In genomic region chr7:22380333-22380732, GRCh38 we compare ENCODE assay signal across 38 cellular contexts.
"Had no signal": no experiment of that assay in that cellular context is flagged by ENCODE, and none has a peak within 500 bp of the region (broad histone marks: within the 10 kb centered on the region; RNA-seq: fewer than 3 reads in every experiment).

No MANE protein-coding gene starts in this region.

- H3K27ac Mint-ChIP-seq: activated CD4-positive, alpha-beta memory T cell treated with anti-CD3 and anti-CD28 coated beads, Interleukin-2, amount 10 ng/mL, durations not matched to agents 7 days and 5 days; activated CD4-positive, alpha-beta T cell treated with anti-CD3 and anti-CD28 coated beads for 36 hours; activated CD4-positive, alpha-beta T cell treated with anti-CD3 and anti-CD28 coated beads, Interleukin-2, amount 10 ng/mL, durations not matched to agents 7 days and 5 days; activated CD8-positive, alpha-beta memory T cell treated with anti-CD3 and anti-CD28 coated beads, Interleukin-2, amount 10 ng/mL, durations not matched to agents 7 days and 5 days; activated CD8-positive, alpha-beta T cell treated with anti-CD3 and anti-CD28 coated beads, Interleukin-2, amount 10 ng/mL, durations not matched to agents 7 days and 5 days; activated naive CD4-positive, alpha-beta T cell treated with anti-CD3 and anti-CD28 coated beads for 36 hours; activated naive CD4-positive, alpha-beta T cell treated with anti-CD3 and anti-CD28 coated beads, Interleukin-2, amount 50 U/mL, for 72 hours; activated naive CD8-positive, alpha-beta T cell treated with anti-CD3 and anti-CD28 coated beads for 36 hours; activated T-cell treated with anti-CD3 and anti-CD28 coated beads, Interleukin-2, amount 50 U/mL, for 72 hours; activated T-helper 1 cell treated with anti-CD3 and anti-CD28 coated beads, Interleukin-12 subunit alpha, Interleukin-12 subunit beta, Interleukin-2, Interleukin-4 antibody, amounts not matched to agents 30 ng/mL and 10 ng/mL and 1 ng/mL, durations not matched to agents 14 hours and 24 hours and 36 hours; activated T-helper 17 cell treated with anti-CD3 and anti-CD28 coated beads, Interleukin-2, amount 50 U/mL, for 72 hours; T-helper 1 cell treated with Interleukin-12 subunit alpha and Interleukin-12 subunit beta and Interleukin-4 antibody, amounts not matched to agents 30 μg/mL and 1 μg/mL, for 36 hours; T-helper 2 cell treated with Interferon-gamma antibody and Interleukin-4, amounts not matched to agents 5 μg/mL and 100 μg/mL, for 36 hours had no signal

- ATAC-seq: activated CD4-positive, alpha-beta T cell treated with anti-CD3 and anti-CD28 coated beads for 36 hours; activated CD4-positive, CD25-positive, alpha-beta regulatory T cell treated with anti-CD3 and anti-CD28 coated beads, Interleukin-2, amount 50 U/mL, for 24 hours; activated CD8-positive, alpha-beta memory T cell treated with anti-CD3 and anti-CD28 coated beads, Interleukin-2, amount 10 ng/mL, durations not matched to agents 7 days and 5 days; activated CD8-positive, alpha-beta T cell treated with anti-CD3 and anti-CD28 coated beads, Interleukin-2, amount 10 ng/mL, durations not matched to agents 7 days and 5 days; activated naive CD4-positive, alpha-beta T cell treated with anti-CD3 and anti-CD28 coated beads, Interleukin-2, amount 50 U/mL, for 72 hours; activated T-cell treated with anti-CD3 and anti-CD28 coated beads, Interleukin-2, amount 50 U/mL, for 4 hours; activated T-cell treated with anti-CD3 and anti-CD28 coated beads, Interleukin-2, amount 50 U/mL, for 72 hours; activated T-helper 17 cell treated with anti-CD3 and anti-CD28 coated beads, Interleukin-2, amount 50 U/mL, for 72 hours; body of pancreas had no signal

- H3K4me3 ChIP-seq: adrenal gland, body of pancreas, breast epithelium had no signal

- H3K4me1 Mint-ChIP-seq: activated CD4-positive, alpha-beta memory T cell treated with anti-CD3 and anti-CD28 coated beads, Interleukin-2, amount 10 ng/mL, durations not matched to agents 7 days and 5 days; activated CD4-positive, alpha-beta T cell treated with anti-CD3 and anti-CD28 coated beads for 36 hours; activated CD4-positive, alpha-beta T cell treated with anti-CD3 and anti-CD28 coated beads, Interleukin-2, amount 10 ng/mL, durations not matched to agents 7 days and 5 days; activated CD8-positive, alpha-beta memory T cell treated with anti-CD3 and anti-CD28 coated beads, Interleukin-2, amount 10 ng/mL, durations not matched to agents 7 days and 5 days; activated naive CD8-positive, alpha-beta T cell treated with anti-CD3 and anti-CD28 coated beads for 36 hours; activated T-helper 17 cell treated with anti-CD3 and anti-CD28 coated beads, Interleukin-2, amount 50 U/mL, for 72 hours had no signal

- DNase-seq: activated CD4-positive, alpha-beta memory T cell treated with anti-CD3 and anti-CD28 coated beads, Interleukin-2, amount 10 ng/mL, durations not matched to agents 7 days and 5 days; activated CD4-positive, alpha-beta T cell treated with anti-CD3 and anti-CD28 coated beads for 1 hour; activated CD4-positive, alpha-beta T cell treated with anti-CD3 and anti-CD28 coated beads for 36 hours; activated CD4-positive, alpha-beta T cell treated with anti-CD3 and anti-CD28 coated beads for 48 hours; activated CD4-positive, alpha-beta T cell treated with anti-CD3 and anti-CD28 coated beads, Interleukin-2, amount 10 ng/mL, durations not matched to agents 7 days and 5 days; activated CD4-positive, alpha-beta T cell treated with anti-CD3 and anti-CD28 coated beads, Interleukin-2, amount 50 U/mL, for 48 hours; activated CD4-positive, CD25-positive, alpha-beta regulatory T cell; activated CD8-positive, alpha-beta memory T cell treated with anti-CD3 and anti-CD28 coated beads for 24 hours; activated CD8-positive, alpha-beta memory T cell treated with anti-CD3 and anti-CD28 coated beads, Interleukin-2, amount 10 ng/mL, durations not matched to agents 7 days and 5 days; activated CD8-positive, alpha-beta memory T cell treated with anti-CD3 and anti-CD28 coated beads, Interleukin-2, amount 50 U/mL, for 48 hours; activated CD8-positive, alpha-beta T cell treated with anti-CD3 and anti-CD28 coated beads, Interleukin-2, amount 10 ng/mL, durations not matched to agents 7 days and 5 days; activated effector memory CD4-positive, alpha-beta T cell treated with anti-CD3 and anti-CD28 coated beads, Interleukin-2, amount 50 U/mL, for 16 hours; activated gamma-delta T cell treated with Interleukin-2 at 50 U/mL for 16 hours; activated naive CD4-positive, alpha-beta T cell; activated naive CD4-positive, alpha-beta T cell treated with anti-CD3 and anti-CD28 coated beads for 36 hours; activated naive CD4-positive, alpha-beta T cell treated with anti-CD3 and anti-CD28 coated beads, Interleukin-2, amount 50 U/mL, for 16 hours; activated naive CD8-positive, alpha-beta T cell treated with anti-CD3 and anti-CD28 coated beads for 36 hours; activated T-cell treated with anti-CD3 and anti-CD28 coated beads, Interleukin-2, amount 50 U/mL, for 1 hour; activated T-cell treated with anti-CD3 and anti-CD28 coated beads, Interleukin-2, amount 50 U/mL, for 4 hours; activated T-cell treated with anti-CD3 and anti-CD28 coated beads, Interleukin-2, amount 50 U/mL, for 72 hours; adrenal gland; amniotic stem cell; aorta; body of pancreas; brain microvascular endothelial cell; central memory CD4-positive, alpha-beta T cell; T-helper 2 cell; T-helper 9 cell had no signal

- H3K36me3 ChIP-seq: adrenal gland, brain microvascular endothelial cell, breast epithelium had no signal

- FAIRE-seq: astrocyte, TTC549 had no signal

- H3K27ac ChIP-seq: adrenal gland, body of pancreas, brain microvascular endothelial cell, breast epithelium, VCaP had no signal

- H3K4me1 ChIP-seq: adrenal gland, body of pancreas, breast epithelium had no signal

- H3K27me3 Mint-ChIP-seq: activated CD4-positive, alpha-beta T cell treated with anti-CD3 and anti-CD28 coated beads, Interleukin-2, amount 10 ng/mL, durations not matched to agents 7 days and 5 days had no signal

- H3K4me3 Mint-ChIP-seq: activated CD4-positive, alpha-beta memory T cell treated with anti-CD3 and anti-CD28 coated beads, Interleukin-2, amount 10 ng/mL, durations not matched to agents 7 days and 5 days; activated CD4-positive, alpha-beta T cell treated with anti-CD3 and anti-CD28 coated beads for 36 hours; activated CD4-positive, alpha-beta T cell treated with anti-CD3 and anti-CD28 coated beads, Interleukin-2, amount 10 ng/mL, durations not matched to agents 7 days and 5 days; activated CD8-positive, alpha-beta memory T cell treated with anti-CD3 and anti-CD28 coated beads, Interleukin-2, amount 10 ng/mL, durations not matched to agents 7 days and 5 days; activated CD8-positive, alpha-beta T cell treated with anti-CD3 and anti-CD28 coated beads, Interleukin-2, amount 10 ng/mL, durations not matched to agents 7 days and 5 days; activated naive CD4-positive, alpha-beta T cell treated with anti-CD3 and anti-CD28 coated beads for 36 hours; activated naive CD8-positive, alpha-beta T cell treated with anti-CD3 and anti-CD28 coated beads for 36 hours; activated T-cell treated with anti-CD3 and anti-CD28 coated beads, Interleukin-2, amount 50 U/mL, for 4 hours; activated T-cell treated with anti-CD3 and anti-CD28 coated beads, Interleukin-2, amount 50 U/mL, for 72 hours; activated T-helper 1 cell treated with anti-CD3 and anti-CD28 coated beads, Interleukin-12 subunit alpha, Interleukin-12 subunit beta, Interleukin-2, Interleukin-4 antibody, amounts not matched to agents 30 ng/mL and 10 ng/mL and 1 ng/mL, durations not matched to agents 14 hours and 24 hours and 36 hours; activated T-helper 17 cell treated with anti-CD3 and anti-CD28 coated beads, Interleukin-2, amount 50 U/mL, for 72 hours; T-helper 1 cell treated with Interleukin-12 subunit alpha and Interleukin-12 subunit beta and Interleukin-4 antibody, amounts not matched to agents 30 μg/mL and 1 μg/mL, for 36 hours; T-helper 2 cell treated with Interferon-gamma antibody and Interleukin-4, amounts not matched to agents 5 μg/mL and 100 μg/mL, for 36 hours had no signal

- H3K9me3 ChIP-seq: adrenal gland, body of pancreas, breast epithelium had no signal

- H3K9me3 Mint-ChIP-seq: activated CD4-positive, alpha-beta memory T cell treated with anti-CD3 and anti-CD28 coated beads, Interleukin-2, amount 10 ng/mL, durations not matched to agents 7 days and 5 days; activated CD4-positive, alpha-beta T cell treated with anti-CD3 and anti-CD28 coated beads, Interleukin-2, amount 10 ng/mL, durations not matched to agents 7 days and 5 days; activated naive CD4-positive, alpha-beta T cell treated with anti-CD3 and anti-CD28 coated beads for 36 hours; activated naive CD4-positive, alpha-beta T cell treated with anti-CD3 and anti-CD28 coated beads, Interleukin-2, amount 50 U/mL, for 72 hours; activated naive CD8-positive, alpha-beta T cell treated with anti-CD3 and anti-CD28 coated beads for 36 hours; activated T-cell treated with anti-CD3 and anti-CD28 coated beads, Interleukin-2, amount 50 U/mL, for 4 hours; activated T-cell treated with anti-CD3 and anti-CD28 coated beads, Interleukin-2, amount 50 U/mL, for 72 hours; activated T-helper 1 cell treated with anti-CD3 and anti-CD28 coated beads, Interleukin-12 subunit alpha, Interleukin-12 subunit beta, Interleukin-2, Interleukin-4 antibody, amounts not matched to agents 30 ng/mL and 10 ng/mL and 1 ng/mL, durations not matched to agents 14 hours and 24 hours and 36 hours; activated T-helper 17 cell treated with anti-CD3 and anti-CD28 coated beads, Interleukin-2, amount 50 U/mL, for 72 hours; T-helper 1 cell treated with Interleukin-12 subunit alpha and Interleukin-12 subunit beta and Interleukin-4 antibody, amounts not matched to agents 30 μg/mL and 1 μg/mL, for 36 hours; T-helper 2 cell treated with Interferon-gamma antibody and Interleukin-4, amounts not matched to agents 5 μg/mL and 100 μg/mL, for 36 hours had no signal

- H3K27me3 ChIP-seq: adrenal gland, body of pancreas, brain microvascular endothelial cell, breast epithelium had no signal
